Comparison of ENCODE assay signal across 7 cellular contexts in the genomic region with DNA sequence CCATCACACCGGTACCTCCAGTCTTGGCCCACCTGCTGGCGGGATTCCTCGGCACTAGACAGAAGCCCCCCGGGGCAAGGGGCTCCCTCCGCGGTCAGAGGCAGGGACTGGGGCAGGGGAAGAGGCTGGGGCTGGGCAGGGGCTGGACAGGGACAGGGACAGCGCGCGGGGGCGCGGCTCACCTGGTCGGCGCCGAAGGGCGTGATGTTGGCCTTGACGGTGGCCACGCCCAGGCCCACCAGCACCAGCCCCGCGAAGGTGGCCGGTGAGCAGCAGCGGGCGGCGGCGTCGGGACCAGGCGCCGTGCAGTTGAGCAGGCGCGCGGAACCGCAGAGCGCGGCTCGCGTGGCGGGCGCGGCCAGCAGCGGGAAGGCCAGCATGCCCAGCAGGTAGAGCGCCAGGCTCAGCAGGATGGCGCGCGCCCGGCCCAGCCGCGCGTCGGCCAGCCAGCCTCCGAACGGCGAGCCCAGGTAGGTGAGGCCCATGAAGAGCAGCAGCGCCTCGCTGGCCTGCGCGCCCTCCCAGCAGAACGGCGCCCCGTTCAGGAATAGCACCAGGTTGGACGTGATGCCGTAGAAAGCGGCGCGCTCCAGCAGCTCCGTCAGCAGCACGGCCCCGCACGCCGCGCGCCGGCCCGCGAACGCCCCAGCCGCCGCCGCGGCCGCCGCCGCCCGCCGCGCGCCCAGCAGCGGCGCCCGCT. TPM values are rescaled to one million over a fixed set of nuclear protein-coding genes. Genes with fewer than 3 reads are reported as not detected.
DNase-seq lines count a peak whose midpoint lies in the region; ATAC-seq and TF ChIP-seq lines count a peak whose summit lies in the region.

No MANE protein-coding gene starts in this region.

- H3K4me3 ChIP-seq in HUES64 (ENCODE audit: low read length) = peak overlapping the region; percentile 98
- H3K4me3 ChIP-seq in rectal smooth muscle tissue (ENCODE audit: low read length) = peak overlapping the region; percentile 90

- DNase-seq in activated CD8-positive, alpha-beta memory T cell treated with anti-CD3 and anti-CD28 coated beads, Interleukin-2, amount 50 U/mL, for 4 hours = peak; percentile 23
- DNase-seq in glutamatergic neuron = no peak
- DNase-seq in COLO829 (ENCODE audit: low spot score) = no peak

- peaks cover 16% of the 10 kb centered on the region; the same call in 1 of the 2 replicates for H3K4me1 ChIP-seq in HUES64 (ENCODE audit: insufficient read depth, low read length)
- H3K4me1 ChIP-seq in rectal smooth muscle tissue (ENCODE audit: control insufficient read depth, insufficient read depth, low read length) = peaks cover 6% of the 10 kb centered on the region

- H3K27ac Mint-ChIP-seq in glutamatergic neuron (ENCODE audit: unreplicated experiment) = peak overlapping the region; percentile 59

- no peak for TF ChIP-seq CTCF in glutamatergic neuron (IDR thresholded peaks at IDR 0.05; ENCODE audit: partially characterized antibody, unreplicated experiment)

- H3K27ac ChIP-seq in HUES64 (ENCODE audit: low read depth, low read length) (peak overlapping the region; percentile 83; the same call in 1 of the 2 replicates), rectal smooth muscle tissue (ENCODE audit: low read depth, low read length) (peak overlapping the region; percentile 74)

- ATAC-seq in GM18498 (IDR thresholded peaks at IDR 0.05; ENCODE audit: unreplicated experiment) (peak; percentile 25), GM21619 (IDR thresholded peaks at IDR 0.05; ENCODE audit: unreplicated experiment) (peak; percentile 15)

- H3K27me3 Mint-ChIP-seq in glutamatergic neuron (ENCODE audit: unreplicated experiment) = peaks cover 8% of the 10 kb centered on the region

- H3K9me3 ChIP-seq in HUES64 (ENCODE audit: insufficient read depth, low read depth, low read length) = no peaks in the 10 kb centered on the region

- under 1% methylated on average over 88 of the region's 88 CpGs for WGBS in HUES64

- H3K9me3 Mint-ChIP-seq in glutamatergic neuron (ENCODE audit: unreplicated experiment) = peaks cover 10% of the 10 kb centered on the region

- peaks cover 7% of the 10 kb centered on the region for H3K4me1 Mint-ChIP-seq in glutamatergic neuron (ENCODE audit: low read depth, unreplicated experiment)

- peak overlapping the region; percentile 94 for H3K9ac ChIP-seq in HUES64 (ENCODE audit: low read depth, low read length)
- H3K9ac ChIP-seq in rectal smooth muscle tissue (ENCODE audit: low read length) = peak overlapping the region; percentile 83

- H3K36me3 ChIP-seq in HUES64 (ENCODE audit: insufficient read depth, low read length) (peaks cover 16% of the 10 kb centered on the region; the same call in 1 of the 2 replicates), rectal smooth muscle tissue (ENCODE audit: control insufficient read depth, insufficient read depth, low read length) (no peaks in the 10 kb centered on the region)

- H3K4me3 Mint-ChIP-seq in glutamatergic neuron (ENCODE audit: unreplicated experiment) = peak overlapping the region; percentile 81

- H3K27me3 ChIP-seq in HUES64 (ENCODE audit: insufficient read depth, low read length) (no peaks in the 10 kb centered on the region), rectal smooth muscle tissue (ENCODE audit: control insufficient read depth, insufficient read depth, low read length) (no peaks in the 10 kb centered on the region)

- H3K36me3 Mint-ChIP-seq in glutamatergic neuron (ENCODE audit: unreplicated experiment) = peaks cover 4% of the 10 kb centered on the region

RNA-seq across cellular contexts. Expression of a gene that starts 0.4 kb away (rescaled TPM):
- 17.4 TPM for polyA plus RNA-seq in HUES64 (2013, experiment 1 of 2)
- polyA plus RNA-seq in HUES64 (2013, experiment 2 of 2) = 16.9 TPM
- 23.0 TPM for total RNA-seq in glutamatergic neuron (ENCODE audit: unreplicated experiment)

RNA-seq across cellular contexts. Expression of a gene that starts 29.9 kb away (rescaled TPM):
- 4.3 TPM for polyA plus RNA-seq in HUES64 (2013, experiment 1 of 2)
- 5.1 TPM for polyA plus RNA-seq in HUES64 (2013, experiment 2 of 2)
- total RNA-seq in glutamatergic neuron (ENCODE audit: unreplicated experiment) = 4.4 TPM
